ENCODE assay signal across 2 cellular contexts in genomic region chr16:88487920-88488842, GRCh38.
TF ChIP-seq lines count a peak whose summit lies in the region.

No MANE protein-coding gene starts in this region.

TF ChIP-seq in IMR-90, 13 proteins besides CTCF, POLR2A, EP300 and RAD21:
- no peak for TF ChIP-seq RFX5 (IDR thresholded peaks at IDR 0.05; ENCODE audit: low read depth, low read length)

TF ChIP-seq in K562, 482 proteins besides CTCF, POLR2A, EP300 and RAD21 (continues in another document):
- peak; percentile 94 for TF ChIP-seq ZBTB33 (CRISPR knock-in tag; IDR thresholded peaks at IDR 0.05)
- TF ChIP-seq ZNF384 (IDR thresholded peaks at IDR 0.05; ENCODE audit: low read depth, low read length), result no peak
- TF ChIP-seq RBM14 (IDR thresholded peaks at IDR 0.05; ENCODE audit: borderline replicate concordance, insufficient read depth, low read depth, low read length), result 0 out of 2 replicates have a peak, but pooled peaks have one; percentile 29
- peak; percentile 65; the same call in 1 of the 2 replicates for TF ChIP-seq L3MBTL2 (IDR thresholded peaks at IDR 0.05)
- no peak for TF ChIP-seq HEY1 (CRISPR knock-in tag; IDR thresholded peaks at IDR 0.05; ENCODE audit: borderline replicate concordance)
- no peak for TF ChIP-seq ZNF408 (CRISPR knock-in tag; IDR thresholded peaks at IDR 0.05; ENCODE audit: low read depth)
- TF ChIP-seq GATA2 (CRISPR knock-in tag; IDR thresholded peaks at IDR 0.05), result 0 out of 2 replicates have a peak, but pooled peaks have one; percentile 13
- no peak for TF ChIP-seq ZNF133 (CRISPR knock-in tag; IDR thresholded peaks at IDR 0.05)
- TF ChIP-seq MNT (conservative IDR thresholded peaks at IDR 0.05), result peak in 1 of 2 experiments; percentile 57; a peak in 3 of 4 replicates
- no peak for TF ChIP-seq BCOR (IDR thresholded peaks at IDR 0.05)
- no peak for TF ChIP-seq TEAD1 (CRISPR knock-in tag; IDR thresholded peaks at IDR 0.05)
- TF ChIP-seq LCOR (CRISPR knock-in tag; IDR thresholded peaks at IDR 0.05), result no peak
- peak; percentile 42; the same call in 1 of the 2 replicates for TF ChIP-seq RBFOX2 (IDR thresholded peaks at IDR 0.05; ENCODE audit: low read depth, low read length)
- no peak for TF ChIP-seq ZNF830 (CRISPR knock-in tag; IDR thresholded peaks at IDR 0.05)
- no peak for TF ChIP-seq BDP1 (IDR thresholded peaks at IDR 0.05; ENCODE audit: insufficient read depth, insufficient read length)
- TF ChIP-seq GABPB2 (CRISPR knock-in tag; conservative IDR thresholded peaks at IDR 0.05), result no peak
- no peak for TF ChIP-seq ETS1 (conservative IDR thresholded peaks at IDR 0.05; ENCODE audit: control insufficient read depth, low read depth, low read length)
- TF ChIP-seq UBTF (IDR thresholded peaks at IDR 0.05; ENCODE audit: borderline replicate concordance in 1 of 2, low read depth in 2 of 2, low read length in 2 of 2), result 0 out of 4 replicates have a peak, but pooled peaks of 1 of the 2 experiments have one; percentile 27
- TF ChIP-seq SIN3B (IDR thresholded peaks at IDR 0.05; ENCODE audit: low read depth), result no peak
- TF ChIP-seq ARID3B (CRISPR knock-in tag; IDR thresholded peaks at IDR 0.05; ENCODE audit: borderline replicate concordance), result no peak
- no peak for TF ChIP-seq KDM2B (CRISPR knock-in tag; IDR thresholded peaks at IDR 0.05)
- no peak for TF ChIP-seq ZNF143 (CRISPR knock-in tag; IDR thresholded peaks at IDR 0.05)
- no peak for TF ChIP-seq KLF13 (tag; IDR thresholded peaks at IDR 0.05; ENCODE audit: borderline replicate concordance, low read depth)
- TF ChIP-seq ZNF3 (CRISPR knock-in tag; IDR thresholded peaks at IDR 0.05), result no peak
- no peak for TF ChIP-seq FOXO4 (CRISPR knock-in tag; IDR thresholded peaks at IDR 0.05)
- peak; percentile 19; the same call in 1 of the 2 replicates for TF ChIP-seq ZNF740 (CRISPR knock-in tag; IDR thresholded peaks at IDR 0.05)
- TF ChIP-seq ZNF740 (tag; IDR thresholded peaks at IDR 0.05), result no peak
- no peak for TF ChIP-seq TAF15 (IDR thresholded peaks at IDR 0.05; ENCODE audit: low read depth, low read length)
- no peak for TF ChIP-seq HNRNPLL (IDR thresholded peaks at IDR 0.05; ENCODE audit: low read depth, low read length, poor library complexity, severe bottlenecking)
- TF ChIP-seq ZC3H11A (IDR thresholded peaks at IDR 0.05; ENCODE audit: low read depth, low read length), result no peak
- no peak for TF ChIP-seq ARID3A (IDR thresholded peaks at IDR 0.05; ENCODE audit: borderline replicate concordance, low read depth, low read length)
- no peak for TF ChIP-seq ZNF668 (CRISPR knock-in tag; IDR thresholded peaks at IDR 0.05)
- peak; percentile 44 for TF ChIP-seq MEIS2 (IDR thresholded peaks at IDR 0.05; ENCODE audit: partially characterized antibody)
- no peak for TF ChIP-seq STAT5B (CRISPR knock-in tag; IDR thresholded peaks at IDR 0.05)
- no peak for TF ChIP-seq PML (IDR thresholded peaks at IDR 0.05; ENCODE audit: low read length)
- TF ChIP-seq RBM39 (optimal IDR thresholded peaks at IDR 0.05; ENCODE audit: low read depth, low read length), result no peak
- TF ChIP-seq TOE1 (IDR thresholded peaks at IDR 0.05; ENCODE audit: borderline replicate concordance), result no peak
- no peak for TF ChIP-seq TOE1 (CRISPR knock-in tag; IDR thresholded peaks at IDR 0.05; ENCODE audit: borderline replicate concordance, low read depth)
- TF ChIP-seq HNRNPL (IDR thresholded peaks at IDR 0.05; ENCODE audit: low read depth, low read length), result peak; percentile 14; the same call in 1 of the 2 replicates
- no peak for TF ChIP-seq ZNF695 (CRISPR knock-in tag; IDR thresholded peaks at IDR 0.05)
- TF ChIP-seq HDGF (IDR thresholded peaks at IDR 0.05), result no peak
- no peak for TF ChIP-seq IFI16 (CRISPR knock-in tag; IDR thresholded peaks at IDR 0.05)
- no peak for TF ChIP-seq PHB (CRISPR knock-in tag; IDR thresholded peaks at IDR 0.05)
- no peak for TF ChIP-seq ZNF232 (CRISPR knock-in tag; IDR thresholded peaks at IDR 0.05)
- TF ChIP-seq BACH1 (tag; IDR thresholded peaks at IDR 0.05), result no peak
- TF ChIP-seq HMGN3 (IDR thresholded peaks at IDR 0.05; ENCODE audit: borderline replicate concordance, extremely low read depth, insufficient read length, low read depth, low read length), result no peak
- TF ChIP-seq ZNF592 (IDR thresholded peaks at IDR 0.05), result peak; percentile 57; the same call in 1 of the 2 replicates
- TF ChIP-seq ZNF586 (CRISPR knock-in tag; conservative IDR thresholded peaks at IDR 0.05), result no peak
- peak; percentile 68 for TF ChIP-seq RBM22 (IDR thresholded peaks at IDR 0.05; ENCODE audit: low read depth, low read length, poor library complexity, severe bottlenecking)
- TF ChIP-seq PHF21A (IDR thresholded peaks at IDR 0.05; ENCODE audit: borderline replicate concordance, low read depth), result no peak
